2 cellular contexts compared by ENCODE assay signal in the genomic region with DNA sequence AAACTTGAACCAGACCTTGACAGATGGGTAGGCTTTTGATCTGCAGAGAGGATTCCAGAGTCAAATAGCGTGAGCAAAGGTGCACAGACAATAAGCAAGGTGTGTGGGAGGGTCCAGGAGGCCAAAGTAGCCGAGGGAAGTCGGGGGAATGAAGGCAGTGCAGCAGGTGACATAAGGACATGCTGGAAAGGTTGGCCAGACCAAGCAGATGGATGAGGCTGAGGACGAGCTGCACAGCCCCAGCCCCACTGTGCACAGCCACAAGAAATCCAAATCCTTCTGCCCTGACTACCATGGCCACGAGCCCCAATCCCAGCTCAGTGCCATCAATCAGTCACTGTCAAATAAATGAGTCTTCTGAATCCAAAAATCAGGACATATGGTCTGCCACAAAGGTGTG.
TF ChIP-seq lines count a peak whose summit lies in the region.

No MANE protein-coding gene starts in this region.

TF ChIP-seq in HepG2, 621 proteins besides CTCF, POLR2A, EP300 and RAD21:
- no peak for TF ChIP-seq POLR2G (IDR thresholded peaks at IDR 0.05; ENCODE audit: low read depth, low read length)
- no peak for TF ChIP-seq RFX1 (IDR thresholded peaks at IDR 0.05)
- no peak for TF ChIP-seq ZNF207 (IDR thresholded peaks at IDR 0.05; ENCODE audit: borderline replicate concordance)
- no peak for TF ChIP-seq ZFYVE20 (CRISPR knock-in tag; IDR thresholded peaks at IDR 0.05; ENCODE audit: borderline replicate concordance, low read depth)
- no peak for TF ChIP-seq KLF16 (CRISPR knock-in tag; IDR thresholded peaks at IDR 0.05)
- no peak for TF ChIP-seq RBFOX2 (IDR thresholded peaks at IDR 0.05; ENCODE audit: low read depth, low read length)
- no peak for TF ChIP-seq ONECUT2 (CRISPR knock-in tag; IDR thresholded peaks at IDR 0.05)
- no peak for TF ChIP-seq ZNF672 (CRISPR knock-in tag; IDR thresholded peaks at IDR 0.05)
- TF ChIP-seq IKZF1 (IDR thresholded peaks at IDR 0.05), result no peak
- no peak for TF ChIP-seq ZNF772 (CRISPR knock-in tag; IDR thresholded peaks at IDR 0.05)
- TF ChIP-seq, protein P1, sequence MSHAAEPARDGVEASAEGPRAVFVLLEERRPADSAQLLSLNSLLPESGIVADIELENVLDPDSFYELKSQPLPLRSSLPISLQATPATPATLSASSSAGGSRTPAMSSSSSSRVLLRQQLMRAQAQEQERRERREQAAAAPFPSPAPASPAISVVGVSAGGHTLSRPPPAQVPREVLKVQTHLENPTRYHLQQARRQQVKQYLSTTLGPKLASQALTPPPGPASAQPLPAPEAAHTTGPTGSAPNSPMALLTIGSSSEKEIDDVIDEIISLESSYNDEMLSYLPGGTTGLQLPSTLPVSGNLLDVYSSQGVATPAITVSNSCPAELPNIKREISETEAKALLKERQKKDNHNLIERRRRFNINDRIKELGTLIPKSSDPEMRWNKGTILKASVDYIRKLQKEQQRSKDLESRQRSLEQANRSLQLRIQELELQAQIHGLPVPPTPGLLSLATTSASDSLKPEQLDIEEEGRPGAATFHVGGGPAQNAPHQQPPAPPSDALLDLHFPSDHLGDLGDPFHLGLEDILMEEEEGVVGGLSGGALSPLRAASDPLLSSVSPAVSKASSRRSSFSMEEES (CRISPR knock-in tag; IDR thresholded peaks at IDR 0.05), result no peak
- no peak for TF ChIP-seq HNRNPL (IDR thresholded peaks at IDR 0.05; ENCODE audit: low read depth, low read length)
- no peak for TF ChIP-seq CHCHD3 (CRISPR knock-in tag; IDR thresholded peaks at IDR 0.05)
- no peak for TF ChIP-seq SIN3B (IDR thresholded peaks at IDR 0.05; ENCODE audit: low read length)
- TF ChIP-seq CC2D1A (CRISPR knock-in tag; IDR thresholded peaks at IDR 0.05), result no peak

TF ChIP-seq in SK-N-SH, 30 proteins besides CTCF, POLR2A, EP300 and RAD21:
- TF ChIP-seq SMC3 (IDR thresholded peaks at IDR 0.05; ENCODE audit: low read depth, low read length), result no peak
- TF ChIP-seq TCF12 (IDR thresholded peaks at IDR 0.05), result no peak
- no peak for TF ChIP-seq FOXJ3 (CRISPR knock-in tag; IDR thresholded peaks at IDR 0.05)
- TF ChIP-seq NFIC (IDR thresholded peaks at IDR 0.05; ENCODE audit: borderline replicate concordance), result no peak
- no peak for TF ChIP-seq TAF1 (IDR thresholded peaks at IDR 0.05; ENCODE audit: borderline replicate concordance, low read depth, low read length)
- no peak for TF ChIP-seq GABPA (IDR thresholded peaks at IDR 0.05; ENCODE audit: low read depth)
- TF ChIP-seq, protein P2, sequence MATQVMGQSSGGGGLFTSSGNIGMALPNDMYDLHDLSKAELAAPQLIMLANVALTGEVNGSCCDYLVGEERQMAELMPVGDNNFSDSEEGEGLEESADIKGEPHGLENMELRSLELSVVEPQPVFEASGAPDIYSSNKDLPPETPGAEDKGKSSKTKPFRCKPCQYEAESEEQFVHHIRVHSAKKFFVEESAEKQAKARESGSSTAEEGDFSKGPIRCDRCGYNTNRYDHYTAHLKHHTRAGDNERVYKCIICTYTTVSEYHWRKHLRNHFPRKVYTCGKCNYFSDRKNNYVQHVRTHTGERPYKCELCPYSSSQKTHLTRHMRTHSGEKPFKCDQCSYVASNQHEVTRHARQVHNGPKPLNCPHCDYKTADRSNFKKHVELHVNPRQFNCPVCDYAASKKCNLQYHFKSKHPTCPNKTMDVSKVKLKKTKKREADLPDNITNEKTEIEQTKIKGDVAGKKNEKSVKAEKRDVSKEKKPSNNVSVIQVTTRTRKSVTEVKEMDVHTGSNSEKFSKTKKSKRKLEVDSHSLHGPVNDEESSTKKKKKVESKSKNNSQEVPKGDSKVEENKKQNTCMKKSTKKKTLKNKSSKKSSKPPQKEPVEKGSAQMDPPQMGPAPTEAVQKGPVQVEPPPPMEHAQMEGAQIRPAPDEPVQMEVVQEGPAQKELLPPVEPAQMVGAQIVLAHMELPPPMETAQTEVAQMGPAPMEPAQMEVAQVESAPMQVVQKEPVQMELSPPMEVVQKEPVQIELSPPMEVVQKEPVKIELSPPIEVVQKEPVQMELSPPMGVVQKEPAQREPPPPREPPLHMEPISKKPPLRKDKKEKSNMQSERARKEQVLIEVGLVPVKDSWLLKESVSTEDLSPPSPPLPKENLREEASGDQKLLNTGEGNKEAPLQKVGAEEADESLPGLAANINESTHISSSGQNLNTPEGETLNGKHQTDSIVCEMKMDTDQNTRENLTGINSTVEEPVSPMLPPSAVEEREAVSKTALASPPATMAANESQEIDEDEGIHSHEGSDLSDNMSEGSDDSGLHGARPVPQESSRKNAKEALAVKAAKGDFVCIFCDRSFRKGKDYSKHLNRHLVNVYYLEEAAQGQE (IDR thresholded peaks at IDR 0.05; ENCODE audit: low read depth, low read length), result no peak
- TF ChIP-seq GATA2 (CRISPR knock-in tag; IDR thresholded peaks at IDR 0.05), result no peak
- TF ChIP-seq SIN3A (IDR thresholded peaks at IDR 0.05; ENCODE audit: borderline replicate concordance, low read depth, low read length), result no peak
- no peak for TF ChIP-seq ZBTB33 (IDR thresholded peaks at IDR 0.05; ENCODE audit: borderline replicate concordance, low read depth)
- TF ChIP-seq MXI1 (IDR thresholded peaks at IDR 0.05; ENCODE audit: low read depth, low read length), result no peak
- TF ChIP-seq, protein P3, sequence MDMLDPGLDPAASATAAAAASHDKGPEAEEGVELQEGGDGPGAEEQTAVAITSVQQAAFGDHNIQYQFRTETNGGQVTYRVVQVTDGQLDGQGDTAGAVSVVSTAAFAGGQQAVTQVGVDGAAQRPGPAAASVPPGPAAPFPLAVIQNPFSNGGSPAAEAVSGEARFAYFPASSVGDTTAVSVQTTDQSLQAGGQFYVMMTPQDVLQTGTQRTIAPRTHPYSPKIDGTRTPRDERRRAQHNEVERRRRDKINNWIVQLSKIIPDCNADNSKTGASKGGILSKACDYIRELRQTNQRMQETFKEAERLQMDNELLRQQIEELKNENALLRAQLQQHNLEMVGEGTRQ (IDR thresholded peaks at IDR 0.05; ENCODE audit: borderline replicate concordance, low read depth, low read length), result no peak
- no peak for TF ChIP-seq YY1 (IDR thresholded peaks at IDR 0.05; ENCODE audit: low read depth)
- TF ChIP-seq, protein P4, sequence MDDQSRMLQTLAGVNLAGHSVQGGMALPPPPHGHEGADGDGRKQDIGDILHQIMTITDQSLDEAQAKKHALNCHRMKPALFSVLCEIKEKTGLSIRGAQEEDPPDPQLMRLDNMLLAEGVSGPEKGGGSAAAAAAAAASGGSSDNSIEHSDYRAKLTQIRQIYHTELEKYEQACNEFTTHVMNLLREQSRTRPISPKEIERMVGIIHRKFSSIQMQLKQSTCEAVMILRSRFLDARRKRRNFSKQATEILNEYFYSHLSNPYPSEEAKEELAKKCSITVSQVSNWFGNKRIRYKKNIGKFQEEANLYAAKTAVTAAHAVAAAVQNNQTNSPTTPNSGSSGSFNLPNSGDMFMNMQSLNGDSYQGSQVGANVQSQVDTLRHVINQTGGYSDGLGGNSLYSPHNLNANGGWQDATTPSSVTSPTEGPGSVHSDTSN (IDR thresholded peaks at IDR 0.05), result no peak
- no peak for TF ChIP-seq TEAD4 (IDR thresholded peaks at IDR 0.05; ENCODE audit: borderline replicate concordance, insufficient read depth)
